In genomic region chr1:152685823-152686222, GRCh38 we compare ENCODE assay signal across 5 cellular contexts. TPM values are rescaled to one million over a fixed set of nuclear protein-coding genes. Genes with fewer than 3 reads are reported as not detected.
"Had no signal": no experiment of that assay in that cellular context is flagged by ENCODE, and none has a peak within 500 bp of the region (broad histone marks: within the 10 kb centered on the region; RNA-seq: fewer than 3 reads in every experiment).

Gene LCE2B (plus strand): TSS chr1:152686123. CDS start chr1:152686844, 721 bp downstream.

RNA-seq across cellular contexts. Expression of gene LCE2B, which starts in this region (rescaled TPM):
- total RNA-seq: HepG2, HT-29, HT1080, IMR-90, K562 had no signal
